Comparison of ENCODE assay signal across 13 cellular contexts in genomic region chr1:208190784-208191183, GRCh38. TPM values are rescaled to one million over a fixed set of nuclear protein-coding genes. Genes with fewer than 3 reads are reported as not detected.
DNase-seq lines count a peak whose midpoint lies in the region; ATAC-seq and TF ChIP-seq lines count a peak whose summit lies in the region.
"Had no signal": no experiment of that assay in that cellular context is flagged by ENCODE, and none has a peak within 500 bp of the region (broad histone marks: within the 10 kb centered on the region; RNA-seq: fewer than 3 reads in every experiment).

No MANE protein-coding gene starts in this region.

- no peak overlapping the region for H3K14ac ChIP-seq in H9 (ENCODE audit: insufficient read depth, low read length)

- no peak overlapping the region for H3T11ph ChIP-seq in H9 (ENCODE audit: low read length)

- H3K9me2 ChIP-seq in hepatocyte (replicated peaks; ENCODE audit: insufficient read depth) (no peaks in the 10 kb centered on the region), MM.1S (replicated peaks; ENCODE audit: insufficient read depth, low read length) (no peaks in the 10 kb centered on the region)

- no peak overlapping the region for H4K91ac ChIP-seq in H9 (ENCODE audit: insufficient read length, low read depth, low read length)

- H2BK15ac ChIP-seq in H9 (ENCODE audit: low read depth, low read length), result no peak overlapping the region

- H3K4me1 ChIP-seq in H9 (ENCODE audit: insufficient read depth, low read length), result no peaks in the 10 kb centered on the region
- peaks cover 54% of the 10 kb centered on the region for H3K4me1 ChIP-seq in OCI-LY3 (ENCODE audit: low read length)
- H3K4me1 ChIP-seq in hepatocyte (ENCODE audit: insufficient read depth), result peaks cover 27% of the 10 kb centered on the region
- H3K4me1 ChIP-seq in MM.1S (ENCODE audit: low read length), result peaks cover 36% of the 10 kb centered on the region

- H3K27ac ChIP-seq in H9 (ENCODE audit: insufficient read length, low read depth, low read length), result no peak overlapping the region
- H3K27ac ChIP-seq in OCI-LY3 (ENCODE audit: low read length), result 0 out of 2 replicates have a peak overlapping the region, but pooled peaks have one; percentile 98
- H3K27ac ChIP-seq in hepatocyte, result no peak overlapping the region
- H3K27ac ChIP-seq in MM.1S (ENCODE audit: low read length), result no peak overlapping the region
- H3K27ac ChIP-seq: BLaER1 had no signal

- H4K8ac ChIP-seq in H9 (replicated peaks; ENCODE audit: insufficient read length, low read depth, low read length), result no peak overlapping the region

- H3F3A ChIP-seq in MM.1S (ENCODE audit: insufficient read depth, low read length), result peaks cover 22% of the 10 kb centered on the region

- no peaks in the 10 kb centered on the region for H3K79me1 ChIP-seq in H9 (ENCODE audit: insufficient read depth, low read depth, low read length, poor library complexity, severe bottlenecking)

- H3K27ac Mint-ChIP-seq in H9, result no peak overlapping the region

- no peak overlapping the region for H3K4me3 Mint-ChIP-seq in H9

- no peak for ATAC-seq in HG03342 (IDR thresholded peaks at IDR 0.05; ENCODE audit: unreplicated experiment)

- no peak overlapping the region for H3K18ac ChIP-seq in H9 (ENCODE audit: insufficient read length, low read depth, low read length)

- DNase-seq in G401 (ENCODE audit: low spot score) (peak; percentile 71), H9 (no peak), hepatocyte (ENCODE audit: low spot score) (no peak), MM.1S (no peak)
- no peak for DNase-seq in activated CD8-positive, alpha-beta memory T cell treated with anti-CD3 and anti-CD28 coated beads for 24 hours
- DNase-seq: DMS153, NCI-H187 treated with DMSO at 0.1 percent for 48 hours, NCI-H226, NCI-H526 treated with DMSO at 0.1 percent for 48 hours, SHP77 treated with DMSO at 0.1 percent for 48 hours had no signal

- no peak overlapping the region for H2BK5ac ChIP-seq in H9 (ENCODE audit: insufficient read length, low read length)

- H3K23me2 ChIP-seq in H9 (ENCODE audit: insufficient read length, low read depth, low read length, poor library complexity, severe bottlenecking), result no peaks in the 10 kb centered on the region

- no peak overlapping the region for H3K23ac ChIP-seq in H9 (ENCODE audit: insufficient read length, low read depth, low read length)

- H4K20me1 ChIP-seq in H9 (ENCODE audit: control insufficient read depth, insufficient read depth, insufficient read length) (no peaks in the 10 kb centered on the region), OCI-LY3 (ENCODE audit: insufficient read depth, low read length) (no peaks in the 10 kb centered on the region), hepatocyte (ENCODE audit: insufficient read depth, poor library complexity, severe bottlenecking) (no peaks in the 10 kb centered on the region), MM.1S (ENCODE audit: insufficient read depth, low read length) (no peaks in the 10 kb centered on the region)
- H4K20me1 ChIP-seq: BLaER1 had no signal

- H4K5ac ChIP-seq in H9 (ENCODE audit: insufficient read length, low read depth, low read length), result no peak overlapping the region

- TF ChIP-seq CTCF in H9 (conservative IDR thresholded peaks at IDR 0.05) (peak; percentile 59), OCI-LY3 (IDR thresholded peaks at IDR 0.05; ENCODE audit: low read depth, low read length) (peak; percentile 62), hepatocyte (IDR thresholded peaks at IDR 0.05; ENCODE audit: poor library complexity) (peak; percentile 15), MM.1S (IDR thresholded peaks at IDR 0.05; ENCODE audit: low read length) (no peak)

- no peak overlapping the region for H2BK120ac ChIP-seq in H9 (ENCODE audit: low read depth, low read length, poor library complexity, severe bottlenecking)

- WGBS in H9 (ENCODE audit: extremely low coverage, insufficient read length, low lambda C conversion rate), result no CpG with 5 or more reads among the region's 4 CpGs
- 81% methylated on average over 4 of the region's 4 CpGs for WGBS in hepatocyte (ENCODE audit: low lambda C conversion rate, missing lambda C conversion rate)

- no peak overlapping the region for H2BK12ac ChIP-seq in H9 (ENCODE audit: insufficient read length, low read depth, low read length)

- no peaks in the 10 kb centered on the region for H3K79me2 ChIP-seq in H9 (ENCODE audit: insufficient read depth, low read length)
- H3K79me2 ChIP-seq in OCI-LY3 (ENCODE audit: low read length), result peaks cover 16% of the 10 kb centered on the region
- no peaks in the 10 kb centered on the region for H3K79me2 ChIP-seq in hepatocyte
- no peaks in the 10 kb centered on the region for H3K79me2 ChIP-seq in MM.1S (ENCODE audit: low read length)

- H3K4me2 ChIP-seq in H9 (ENCODE audit: insufficient read depth, insufficient read length, low read length) (no peak overlapping the region), OCI-LY3 (ENCODE audit: low read length) (no peak overlapping the region), hepatocyte (no peak overlapping the region), MM.1S (ENCODE audit: low read depth, low read length) (no peak overlapping the region)
- H3K4me2 ChIP-seq: BLaER1 had no signal

- H3K9me3 ChIP-seq in H9 (ENCODE audit: control insufficient read depth, low read depth, low read length) (no peaks in the 10 kb centered on the region), OCI-LY3 (ENCODE audit: insufficient read depth, low read length) (no peaks in the 10 kb centered on the region), hepatocyte (ENCODE audit: low read depth) (no peaks in the 10 kb centered on the region), MM.1S (replicated peaks; ENCODE audit: insufficient read depth, low read length) (no peaks in the 10 kb centered on the region)
- H3K9me3 ChIP-seq: BLaER1 had no signal

- no peak overlapping the region for H2AK5ac ChIP-seq in H9 (ENCODE audit: insufficient read length, low read length)

- no peak overlapping the region for H3K4me3 ChIP-seq in OCI-LY3 (ENCODE audit: low read length)
- H3K4me3 ChIP-seq in hepatocyte, result no peak overlapping the region
- no peak overlapping the region for H3K4me3 ChIP-seq in MM.1S (ENCODE audit: low read length)
- H3K4me3 ChIP-seq: BLaER1 had no signal

- peaks cover 1% of the 10 kb centered on the region; the same call in 1 of the 2 replicates for H3K27me3 Mint-ChIP-seq in H9 (ENCODE audit: low read depth)

- no peak overlapping the region for H3K9ac ChIP-seq in H9 (ENCODE audit: extremely low read depth, insufficient read length, low read length)
- no peak overlapping the region for H3K9ac ChIP-seq in OCI-LY3 (ENCODE audit: low read length)
- H3K9ac ChIP-seq in MM.1S (ENCODE audit: low read length), result no peak overlapping the region
- H3K9ac ChIP-seq: BLaER1 had no signal

- no peaks in the 10 kb centered on the region for H3K36me3 Mint-ChIP-seq in H9 (ENCODE audit: insufficient read depth in 1 of 3, low read depth in 3 of 3)

- H2BK20ac ChIP-seq in H9 (ENCODE audit: low read depth, low read length, poor library complexity, severe bottlenecking), result no peak overlapping the region

- in situ Hi-C loops in G401 (cut with HindIII; ENCODE audit: low sequenced_read_pairs), result no loop called here

- H3K9me3 Mint-ChIP-seq in H9, result no peaks in the 10 kb centered on the region

- H3K36me3 ChIP-seq in OCI-LY3 (replicated peaks; ENCODE audit: low read depth, low read length) (peaks cover 19% of the 10 kb centered on the region), hepatocyte (replicated peaks; ENCODE audit: insufficient read depth, low read depth) (no peaks in the 10 kb centered on the region), MM.1S (replicated peaks; ENCODE audit: insufficient read depth, low read length) (no peaks in the 10 kb centered on the region)
- H3K36me3 ChIP-seq: BLaER1 had no signal

- no peak overlapping the region for H3K4ac ChIP-seq in H9 (ENCODE audit: low read depth, low read length)

- no peak overlapping the region for H3K56ac ChIP-seq in H9 (ENCODE audit: insufficient read length, low read depth, low read length)

- H3K4me1 Mint-ChIP-seq in H9, result peaks cover 0 to 2% of the 10 kb centered on the region in 2 experiments; a peak in 2 of 4 replicates

- H2AFZ ChIP-seq in H9 (ENCODE audit: low read length) (no peak overlapping the region), OCI-LY3 (ENCODE audit: low read depth, low read length) (no peak overlapping the region), hepatocyte (no peak overlapping the region), MM.1S (ENCODE audit: low read length) (no peak overlapping the region)

- no peaks in the 10 kb centered on the region for H3K27me3 ChIP-seq in H9 (ENCODE audit: insufficient read depth, low read length)
- H3K27me3 ChIP-seq in OCI-LY3 (ENCODE audit: low read depth, low read length), result no peaks in the 10 kb centered on the region
- no peaks in the 10 kb centered on the region for H3K27me3 ChIP-seq in hepatocyte
- H3K27me3 ChIP-seq in MM.1S (replicated peaks; ENCODE audit: insufficient read depth, low read length), result no peaks in the 10 kb centered on the region
- H3K27me3 ChIP-seq: BLaER1 had no signal

RNA-seq across cellular contexts. Expression of gene PLXNA2, which starts 53.4 kb away (rescaled TPM):
- total RNA-seq in G401 (2014; rRNA removed; shearing (Covaris generic)), result 0.55 and 0.92 TPM in 2 replicates
- total RNA-seq in H9 (2021) (0.57 and 0.64 TPM in 2 replicates), hepatocyte (8.3 and 9.8 TPM in 2 replicates)
- 13.1 and 16.4 TPM in 2 replicates for polyA plus RNA-seq in hepatocyte
